Comparison of ENCODE assay signal across 8 cellular contexts in the genomic region with DNA sequence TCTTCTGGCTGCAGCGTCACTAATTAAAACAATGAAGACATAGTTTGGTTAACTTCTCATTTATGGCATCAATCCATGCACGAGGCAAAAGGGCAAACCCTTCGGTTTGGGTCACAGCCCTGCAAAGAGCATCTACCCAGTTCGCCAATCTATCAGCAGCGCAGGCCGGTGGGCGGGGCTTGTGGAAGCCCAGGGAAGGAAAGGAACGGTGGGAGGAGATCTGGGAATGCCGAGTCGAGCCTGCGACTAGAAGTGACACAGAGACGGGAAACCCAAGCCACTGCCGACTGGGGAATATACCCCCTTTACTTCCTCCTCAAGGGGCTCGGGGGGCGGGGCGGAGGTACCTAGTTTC. TPM values are rescaled to one million over a fixed set of nuclear protein-coding genes. Genes with fewer than 3 reads are reported as not detected.
DNase-seq lines count a peak whose midpoint lies in the region; ATAC-seq and TF ChIP-seq lines count a peak whose summit lies in the region.

No MANE protein-coding gene starts in this region.

- no peaks in the 10 kb centered on the region for H3K9me3 ChIP-seq in mesodermal cell (ENCODE audit: control insufficient read depth, low read length)

- intact Hi-C loops in activated CD4-positive, alpha-beta T cell treated with anti-CD3 and anti-CD28 coated beads, Interleukin-2, amount 10 ng/mL, durations not matched to agents 24 days and 14 days (cut with micrococcal nuclease) = loop anchor here (1.0 to 5.0 kb wide), 5 partner anchors 183 to 1754 kb away; partner anchors contain the start of genes MON2, SRGAP1, TBK1 and XPOT

- H3K36me3 ChIP-seq in mesodermal cell (ENCODE audit: control insufficient read depth, insufficient read depth, low read length) = no peaks in the 10 kb centered on the region

- peak overlapping the region; percentile 83 for H3K27ac ChIP-seq in mesodermal cell (ENCODE audit: low read depth, low read length, severe bottlenecking)

- H3K4me3 Mint-ChIP-seq in activated CD4-positive, alpha-beta T cell treated with anti-CD3 and anti-CD28 coated beads, Interleukin-2, amount 10 ng/mL, durations not matched to agents 24 days and 14 days = peak overlapping the region; percentile 90
- H3K4me3 Mint-ChIP-seq in endothelial cell (ENCODE audit: unreplicated experiment) = peak overlapping the region; percentile 89

- peak overlapping the region; percentile 89 for H3K4me3 ChIP-seq in mesodermal cell (ENCODE audit: extremely low read depth, insufficient read depth, low read length, poor library complexity, severe bottlenecking)

- H3K4me1 Mint-ChIP-seq in activated CD4-positive, alpha-beta T cell treated with anti-CD3 and anti-CD28 coated beads, Interleukin-2, amount 10 ng/mL, durations not matched to agents 24 days and 14 days = peaks cover 22% of the 10 kb centered on the region
- H3K4me1 Mint-ChIP-seq in endothelial cell (ENCODE audit: unreplicated experiment) = peaks cover 24% of the 10 kb centered on the region

- peak; percentile 90 for DNase-seq in Ammon's horn (ENCODE audit: low spot score)
- peak; percentile 55 to 88 for DNase-seq in NCI-H446 (lab: John Stamatoyannopoulos, UW)
- peak; percentile 85 for DNase-seq in activated CD4-positive, alpha-beta T cell treated with anti-CD3 and anti-CD28 coated beads, Interleukin-2, amount 10 ng/mL, durations not matched to agents 24 days and 14 days
- DNase-seq in endothelial cell (ENCODE audit: low spot score) = peak; percentile 87
- DNase-seq in stimulated activated CD8-positive, alpha-beta memory T cell treated with anti-CD3 and anti-CD28 coated beads, Interleukin-15, amount 100 ng/mL, for 4 hours (ENCODE audit: low read depth in 2 of 2) = peak; percentile 27 to 48

- peaks cover 15% of the 10 kb centered on the region for H3K27me3 Mint-ChIP-seq in activated CD4-positive, alpha-beta T cell treated with anti-CD3 and anti-CD28 coated beads, Interleukin-2, amount 10 ng/mL, durations not matched to agents 24 days and 14 days
- H3K27me3 Mint-ChIP-seq in endothelial cell (ENCODE audit: unreplicated experiment) = peaks cover 4% of the 10 kb centered on the region

- no peaks in the 10 kb centered on the region for H3K4me1 ChIP-seq in mesodermal cell (ENCODE audit: control insufficient read depth, insufficient read depth, low read length, poor library complexity, severe bottlenecking)

- no peak for TF ChIP-seq CTCF in endothelial cell (IDR thresholded peaks at IDR 0.05; ENCODE audit: unreplicated experiment)

- ATAC-seq in GM18907 (IDR thresholded peaks at IDR 0.05; ENCODE audit: unreplicated experiment) = peak; percentile 30
- peak; percentile 31 for ATAC-seq in HG03196 (IDR thresholded peaks at IDR 0.05; ENCODE audit: unreplicated experiment)

- WGBS in mesodermal cell (ENCODE audit: insufficient coverage in 2 of 2), 2 experiments = 0 to 4% methylated on average over 9 to 10 of the region's 16 CpGs

- H3K9me3 Mint-ChIP-seq in activated CD4-positive, alpha-beta T cell treated with anti-CD3 and anti-CD28 coated beads, Interleukin-2, amount 10 ng/mL, durations not matched to agents 24 days and 14 days = no peaks in the 10 kb centered on the region
- no peaks in the 10 kb centered on the region for H3K9me3 Mint-ChIP-seq in endothelial cell (ENCODE audit: unreplicated experiment)

- H3K36me3 Mint-ChIP-seq in activated CD4-positive, alpha-beta T cell treated with anti-CD3 and anti-CD28 coated beads, Interleukin-2, amount 10 ng/mL, durations not matched to agents 24 days and 14 days (ENCODE audit: low read depth) = peaks cover 1% of the 10 kb centered on the region
- no peaks in the 10 kb centered on the region for H3K36me3 Mint-ChIP-seq in endothelial cell (ENCODE audit: low read depth, unreplicated experiment)

- H3K27ac Mint-ChIP-seq in activated CD4-positive, alpha-beta T cell treated with anti-CD3 and anti-CD28 coated beads, Interleukin-2, amount 10 ng/mL, durations not matched to agents 24 days and 14 days = peak overlapping the region; percentile 97
- peak overlapping the region; percentile 83 for H3K27ac Mint-ChIP-seq in endothelial cell (ENCODE audit: unreplicated experiment)

RNA-seq across cellular contexts. Expression of gene KICS2, which starts 0.5 kb away (rescaled TPM):
- 12.8 and 17.1 TPM in 2 replicates for total RNA-seq in activated CD4-positive, alpha-beta T cell treated with anti-CD3 and anti-CD28 coated beads, Interleukin-2, amount 10 ng/mL, durations not matched to agents 24 days and 14 days
- 2.5 TPM for total RNA-seq in endothelial cell (ENCODE audit: unreplicated experiment)
- 2.6 TPM for polyA plus RNA-seq in mesodermal cell (2013, experiment 1 of 2)
- polyA plus RNA-seq in mesodermal cell (2013, experiment 2 of 2) = 2.3 TPM

Comparison
In these comparisons a context has a peak if more than half of its experiments do, and no peak if none do; other contexts are left out.
1. Peak in every context shown above with its lines: DNase-seq, ATAC-seq, H3K4me3 ChIP-seq and H3K27ac ChIP-seq.
2. DNase-seq: peak in every context shown above with its lines; median percentile 90 in Ammon's horn; 87 in endothelial cell; 85 in activated CD4-positive, alpha-beta T cell treated with anti-CD3 and anti-CD28 coated beads, Interleukin-2, amount 10 ng/mL, durations not matched to agents 24 days and 14 days; 72 in NCI-H446; 38 in stimulated activated CD8-positive, alpha-beta memory T cell treated with anti-CD3 and anti-CD28 coated beads, Interleukin-15, amount 100 ng/mL, for 4 hours.